ENCODE assay signal across 7 cellular contexts in genomic region chr12:63927511-63927910, GRCh38.
"Had no signal": no experiment of that assay in that cellular context is flagged by ENCODE, and none has a peak within 500 bp of the region (broad histone marks: within the 10 kb centered on the region; RNA-seq: fewer than 3 reads in every experiment).

No MANE protein-coding gene starts in this region.

- H3K4me3 ChIP-seq: K562 had no signal

- H3K27ac Mint-ChIP-seq: IgD-negative memory B cell had no signal

- DNase-seq: KBM-7, KG1 had no signal

- ATAC-seq: HepG2, K562 had no signal

- H3K9ac ChIP-seq: KMS-11 had no signal

- H3K4me1 Mint-ChIP-seq: IgD-negative memory B cell had no signal

- H3K9me3 Mint-ChIP-seq: IgD-negative memory B cell had no signal

- H3K4me3 Mint-ChIP-seq: IgD-negative memory B cell had no signal

- H3K27ac ChIP-seq: HL-60, KMS-11 had no signal

- H3K36me3 Mint-ChIP-seq: IgD-negative memory B cell had no signal

- H3K4me2 ChIP-seq: KMS-11 had no signal
